In the genomic region with DNA sequence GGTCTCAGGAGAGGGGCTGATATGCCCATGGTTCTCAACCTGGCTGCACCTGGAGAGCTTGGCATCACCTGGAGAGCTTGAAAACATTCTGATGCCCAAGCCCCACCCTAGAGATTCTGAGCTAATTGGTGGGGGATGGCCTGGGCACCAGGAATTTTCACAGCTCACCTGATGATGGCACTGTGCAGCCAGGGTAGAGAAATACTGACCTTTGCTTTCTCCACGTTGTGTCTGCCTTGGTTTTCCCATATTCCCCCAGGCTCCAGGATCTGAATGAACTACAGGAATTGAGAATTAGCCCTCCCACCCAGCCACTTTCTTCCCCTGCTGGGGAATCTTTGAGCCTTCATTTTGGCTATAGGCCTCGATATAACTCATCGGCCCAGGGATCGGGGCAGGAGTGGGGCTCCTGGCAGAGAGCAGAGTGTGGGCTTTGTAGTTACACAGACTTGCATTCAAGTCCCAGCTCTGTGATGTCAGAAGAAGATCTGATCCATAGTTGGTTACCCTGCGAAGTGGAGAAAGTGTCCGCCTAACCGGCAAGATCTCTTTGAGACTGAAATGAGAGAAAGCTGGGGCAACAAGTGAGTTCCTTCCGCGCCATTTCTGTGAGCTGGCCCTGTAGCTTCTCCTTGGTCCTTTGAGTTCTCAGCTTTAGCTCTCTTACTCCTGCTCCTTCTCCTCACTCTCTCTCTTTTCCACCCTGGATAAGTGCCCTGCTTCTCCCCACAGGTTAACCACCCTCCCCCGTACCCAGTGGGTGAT, we compare ENCODE assay signal across 9 cellular contexts. TPM values are rescaled to one million over a fixed set of nuclear protein-coding genes. Genes with fewer than 3 reads are reported as not detected.
DNase-seq lines count a peak whose midpoint lies in the region; ATAC-seq, FAIRE-seq and TF ChIP-seq lines count a peak whose summit lies in the region.
"Had no signal": no experiment of that assay in that cellular context is flagged by ENCODE, and none has a peak within 500 bp of the region (broad histone marks: within the 10 kb centered on the region; RNA-seq: fewer than 3 reads in every experiment).

No MANE protein-coding gene starts in this region.

- no peak overlapping the region for H3K9ac ChIP-seq in astrocyte (ENCODE audit: low read length)
- H3K9ac ChIP-seq: BLaER1 treated with 17β-estradiol and CSF1 and Interleukin-3, amounts not matched to agents 10 nM and 100 nM had no signal

- WGBS in lung, 2 donors: 78 to 79% methylated on average over 10 of the region's 10 CpGs

- ATAC-seq in lung (ENCODE audit: insufficient read depth, low FRiP score): no peak
- no peak for ATAC-seq in HG03342 (IDR thresholded peaks at IDR 0.05; ENCODE audit: unreplicated experiment)
- no peak for ATAC-seq in GM18861 (IDR thresholded peaks at IDR 0.05; ENCODE audit: unreplicated experiment)

- peaks cover 8% of the 10 kb centered on the region for H3K9me3 Mint-ChIP-seq in astrocyte (ENCODE audit: unreplicated experiment)

- H3K27me3 ChIP-seq in astrocyte (ENCODE audit: insufficient read depth, low read length): peaks cover 8% of the 10 kb centered on the region
- H3K27me3 ChIP-seq in lung (ENCODE audit: control insufficient read depth, insufficient read depth): no peaks in the 10 kb centered on the region
- H3K27me3 ChIP-seq: BLaER1 treated with 17β-estradiol and CSF1 and Interleukin-3, amounts not matched to agents 10 nM and 100 nM had no signal

- H3K79me2 ChIP-seq in astrocyte (ENCODE audit: insufficient read depth, low read length): no peaks in the 10 kb centered on the region

- no peak overlapping the region for H3K4me3 ChIP-seq in astrocyte (ENCODE audit: insufficient read depth, low read depth, low read length)
- no peak overlapping the region for H3K4me3 ChIP-seq in lung
- H3K4me3 ChIP-seq: BLaER1 treated with 17β-estradiol and CSF1 and Interleukin-3, amounts not matched to agents 10 nM and 100 nM had no signal

- no peak overlapping the region for H3K27ac Mint-ChIP-seq in astrocyte (ENCODE audit: unreplicated experiment)

- H4K20me1 ChIP-seq in astrocyte (ENCODE audit: insufficient read depth, low read length): no peaks in the 10 kb centered on the region
- H4K20me1 ChIP-seq: BLaER1 treated with 17β-estradiol and CSF1 and Interleukin-3, amounts not matched to agents 10 nM and 100 nM had no signal

- TF ChIP-seq CTCF in astrocyte (IDR thresholded peaks at IDR 0.05; ENCODE audit: insufficient read depth, low read depth, low read length): peak; percentile 20
- TF ChIP-seq CTCF in lung (IDR thresholded peaks at IDR 0.05; ENCODE audit: control extremely low read depth, extremely low read depth): peak; percentile 18

- H3K36me3 Mint-ChIP-seq in astrocyte (ENCODE audit: low read depth, unreplicated experiment): no peaks in the 10 kb centered on the region

- no peaks in the 10 kb centered on the region for H3K4me1 ChIP-seq in astrocyte (ENCODE audit: insufficient read depth, low read length)
- H3K4me1 ChIP-seq in lung (ENCODE audit: control insufficient read depth in 2 of 2, insufficient read depth in 2 of 2, low read length in 2 of 2): no peaks in the 10 kb centered on the region

- no peaks in the 10 kb centered on the region for H3K4me1 Mint-ChIP-seq in astrocyte (ENCODE audit: low read depth, unreplicated experiment)

- H3K27ac ChIP-seq in astrocyte (ENCODE audit: low read depth, low read length): no peak overlapping the region
- H3K27ac ChIP-seq in lung (ENCODE audit: low read depth in 1 of 2, low read length in 1 of 2): no peak overlapping the region
- H3K27ac ChIP-seq: BLaER1 treated with 17β-estradiol and CSF1 and Interleukin-3, amounts not matched to agents 10 nM and 100 nM had no signal

- no peak for FAIRE-seq in astrocyte (lab: Jason Lieb, UNC)

- DNase-seq in NCI-H2081 (lab: John Stamatoyannopoulos, UW) (peak; percentile 7 to 53), NCI-H2081 treated with DMSO at 0.1 percent for 48 hours (lab: John Stamatoyannopoulos, UW) (no peak), NCI-H2029 treated with DMSO at 0.1 percent for 48 hours (lab: John Stamatoyannopoulos, UW) (peak; percentile 8), astrocyte (ENCODE audit: low read depth) (no peak), lung (ENCODE audit: low spot score) (no peak)
- DNase-seq in stimulated activated naive CD4-positive, alpha-beta T cell treated with Interleukin-2 at 50 U/mL for 16 hours (lab: John Stamatoyannopoulos, UW): no peak

- H3K4me3 Mint-ChIP-seq in astrocyte (ENCODE audit: unreplicated experiment): no peak overlapping the region

- H3K36me3 ChIP-seq in astrocyte (ENCODE audit: insufficient read depth, low read length) (no peaks in the 10 kb centered on the region), lung (ENCODE audit: control insufficient read depth in 2 of 2, insufficient read depth in 2 of 2, low read length in 2 of 2) (no peaks in the 10 kb centered on the region)
- H3K36me3 ChIP-seq: BLaER1 treated with 17β-estradiol and CSF1 and Interleukin-3, amounts not matched to agents 10 nM and 100 nM had no signal

- peaks cover 5% of the 10 kb centered on the region for H3K27me3 Mint-ChIP-seq in astrocyte (ENCODE audit: low read depth, unreplicated experiment)

- H3K4me2 ChIP-seq in astrocyte (ENCODE audit: low read length): no peak overlapping the region
- H3K4me2 ChIP-seq: BLaER1 treated with 17β-estradiol and CSF1 and Interleukin-3, amounts not matched to agents 10 nM and 100 nM had no signal

- no peaks in the 10 kb centered on the region for H3K9me3 ChIP-seq in astrocyte (ENCODE audit: insufficient read depth, low read depth, low read length)
- peaks cover 0 to 2% of the 10 kb centered on the region in 2 donors for H3K9me3 ChIP-seq in lung (ENCODE audit: control insufficient read depth in 2 of 2, insufficient read depth in 1 of 2, low read length in 1 of 2)
- H3K9me3 ChIP-seq: BLaER1 treated with 17β-estradiol and CSF1 and Interleukin-3, amounts not matched to agents 10 nM and 100 nM had no signal

- H2AFZ ChIP-seq in astrocyte (ENCODE audit: low read depth, low read length): no peak overlapping the region

RNA-seq across cellular contexts. Expression of a gene that starts 33.1 kb away (rescaled TPM):
- total RNA-seq in astrocyte (44.2 and 47.7 TPM in 2 replicates), lung (10 to 100 TPM; 22.0 to 35.9 TPM)
- polyA plus RNA-seq in lung: 10 to 100 TPM; 15.5 to 20.2 TPM

Comparison
In these comparisons a context has a peak if more than half of its experiments do, and no peak if none do; other contexts are left out.
1. DNase-seq: peak in NCI-H2081 (2 of 2) and NCI-H2029 treated with DMSO at 0.1 percent for 48 hours (single experiment); none in NCI-H2081 treated with DMSO at 0.1 percent for 48 hours (single experiment), astrocyte (single experiment), lung (single experiment) and stimulated activated naive CD4-positive, alpha-beta T cell treated with Interleukin-2 at 50 U/mL for 16 hours (single experiment).